31 cellular contexts compared by ENCODE assay signal in genomic region chr22:19918332-19919106, GRCh38.
"Had no signal": no experiment of that assay in that cellular context is flagged by ENCODE, and none has a peak within 500 bp of the region (broad histone marks: within the 10 kb centered on the region; RNA-seq: fewer than 3 reads in every experiment).

No MANE protein-coding gene starts in this region.

- H3K4me1 Mint-ChIP-seq: activated CD4-positive, alpha-beta T cell treated with anti-CD3 and anti-CD28 coated beads for 36 hours; activated CD4-positive, alpha-beta T cell treated with anti-CD3 and anti-CD28 coated beads, Interleukin-2, amount 10 ng/mL, durations not matched to agents 7 days and 5 days; activated naive CD4-positive, alpha-beta T cell treated with anti-CD3 and anti-CD28 coated beads, Interleukin-2, amount 50 U/mL, for 24 hours; activated naive CD8-positive, alpha-beta T cell treated with anti-CD3 and anti-CD28 coated beads, Interleukin-2, amount 10 ng/mL, durations not matched to agents 7 days and 5 days; central memory CD8-positive, alpha-beta T cell; WTC11 had no signal

- H3K9me3 Mint-ChIP-seq: activated CD4-positive, alpha-beta T cell treated with anti-CD3 and anti-CD28 coated beads, Interleukin-2, amount 10 ng/mL, durations not matched to agents 7 days and 5 days; activated naive CD4-positive, alpha-beta T cell treated with anti-CD3 and anti-CD28 coated beads, Interleukin-2, amount 50 U/mL, for 24 hours; activated naive CD8-positive, alpha-beta T cell treated with anti-CD3 and anti-CD28 coated beads, Interleukin-2, amount 10 ng/mL, durations not matched to agents 7 days and 5 days; activated T-cell treated with anti-CD3 and anti-CD28 coated beads, Interleukin-2, amount 50 U/mL, for 24 hours; activated T-helper 2 cell treated with anti-CD3 and anti-CD28 coated beads, Interferon-gamma antibody, Interleukin-2, Interleukin-4, amounts not matched to agents 10 μg/mL and 5 μg/mL and 100 μg/mL, durations not matched to agents 14 hours and 24 hours and 36 hours; central memory CD8-positive, alpha-beta T cell had no signal

- H3K27me3 Mint-ChIP-seq: activated CD4-positive, alpha-beta T cell treated with anti-CD3 and anti-CD28 coated beads for 36 hours; activated CD4-positive, alpha-beta T cell treated with anti-CD3 and anti-CD28 coated beads, Interleukin-2, amount 10 ng/mL, durations not matched to agents 7 days and 5 days; activated naive CD4-positive, alpha-beta T cell treated with anti-CD3 and anti-CD28 coated beads, Interleukin-2, amount 50 U/mL, for 24 hours; activated naive CD8-positive, alpha-beta T cell treated with anti-CD3 and anti-CD28 coated beads, Interleukin-2, amount 10 ng/mL, durations not matched to agents 7 days and 5 days; activated T-cell treated with anti-CD3 and anti-CD28 coated beads, Interleukin-2, amount 50 U/mL, for 24 hours; central memory CD8-positive, alpha-beta T cell had no signal

- H3K36me3 ChIP-seq: cardiac muscle cell had no signal

- H3K4me3 Mint-ChIP-seq: activated CD4-positive, alpha-beta T cell treated with anti-CD3 and anti-CD28 coated beads for 36 hours; activated CD4-positive, alpha-beta T cell treated with anti-CD3 and anti-CD28 coated beads, Interleukin-2, amount 10 ng/mL, durations not matched to agents 7 days and 5 days; activated CD8-positive, alpha-beta T cell treated with anti-CD3 and anti-CD28 coated beads, Interleukin-2, amount 10 ng/mL, durations not matched to agents 7 days and 5 days; activated naive CD4-positive, alpha-beta T cell treated with anti-CD3 and anti-CD28 coated beads, Interleukin-2, amount 50 U/mL, for 24 hours; activated naive CD8-positive, alpha-beta T cell treated with anti-CD3 and anti-CD28 coated beads, Interleukin-2, amount 10 ng/mL, durations not matched to agents 7 days and 5 days; activated T-cell treated with anti-CD3 and anti-CD28 coated beads, Interleukin-2, amount 50 U/mL, for 24 hours; central memory CD8-positive, alpha-beta T cell; WTC11 had no signal

- H3K4me1 ChIP-seq: ascending aorta, Peyer's patch had no signal

- H3K27ac Mint-ChIP-seq: activated CD4-positive, alpha-beta T cell treated with anti-CD3 and anti-CD28 coated beads for 36 hours; activated CD4-positive, alpha-beta T cell treated with anti-CD3 and anti-CD28 coated beads, Interleukin-2, amount 10 ng/mL, durations not matched to agents 7 days and 5 days; activated CD8-positive, alpha-beta T cell treated with anti-CD3 and anti-CD28 coated beads, Interleukin-2, amount 10 ng/mL, durations not matched to agents 7 days and 5 days; activated naive CD4-positive, alpha-beta T cell treated with anti-CD3 and anti-CD28 coated beads, Interleukin-2, amount 50 U/mL, for 24 hours; activated naive CD8-positive, alpha-beta T cell treated with anti-CD3 and anti-CD28 coated beads, Interleukin-2, amount 10 ng/mL, durations not matched to agents 7 days and 5 days; activated T-cell treated with anti-CD3 and anti-CD28 coated beads, Interleukin-2, amount 50 U/mL, for 24 hours; activated T-helper 2 cell treated with anti-CD3 and anti-CD28 coated beads, Interferon-gamma antibody, Interleukin-2, Interleukin-4, amounts not matched to agents 10 μg/mL and 5 μg/mL and 100 μg/mL, durations not matched to agents 14 hours and 24 hours and 36 hours; WTC11 had no signal

- H3K9me3 ChIP-seq: ascending aorta, Peyer's patch had no signal

- ATAC-seq: activated CD4-positive, alpha-beta T cell treated with anti-CD3 and anti-CD28 coated beads for 36 hours; activated CD4-positive, CD25-positive, alpha-beta regulatory T cell treated with anti-CD3 and anti-CD28 coated beads, Interleukin-2, amount 50 U/mL, for 24 hours; activated CD8-positive, alpha-beta T cell treated with anti-CD3 and anti-CD28 coated beads, Interleukin-2, amount 10 ng/mL, durations not matched to agents 7 days and 5 days; PC-3; SK-N-SH treated with all-trans-retinoic acid at 6 μM for 48 hours; WTC11 had no signal

- DNase-seq: activated CD4-positive, alpha-beta T cell treated with anti-CD3 and anti-CD28 coated beads for 36 hours; activated CD4-positive, alpha-beta T cell treated with anti-CD3 and anti-CD28 coated beads, Interleukin-2, amount 10 ng/mL, durations not matched to agents 7 days and 5 days; activated CD4-positive, alpha-beta T cell treated with anti-CD3 and anti-CD28 coated beads, Interleukin-2, amount 50 U/mL, for 48 hours; activated CD8-positive, alpha-beta T cell treated with anti-CD3 and anti-CD28 coated beads, Interleukin-2, amount 10 ng/mL, durations not matched to agents 7 days and 5 days; activated gamma-delta T cell; activated naive CD4-positive, alpha-beta T cell treated with Interleukin-2 at 50 U/mL for 16 hours; activated naive CD8-positive, alpha-beta T cell treated with anti-CD3 and anti-CD28 coated beads, Interleukin-2, amount 10 ng/mL, durations not matched to agents 7 days and 5 days; activated T-cell treated with anti-CD3 and anti-CD28 coated beads, Interleukin-2, amount 50 U/mL, for 24 hours; amygdala; MM.1S; MV-4-11; NCI-H1092; NCI-H1436 treated with DMSO at 0.1 percent for 48 hours; NCI-H1694 treated with DMSO at 0.1 percent for 48 hours; NCI-H2029; NCI-H345; NCI-H524 treated with DMSO at 0.1 percent for 48 hours; PC-3; Peyer's patch; RPMI8226; SIG-M5; T-helper 1 cell; T1000 had no signal

- H3K27ac ChIP-seq: ascending aorta, cardiac muscle cell, Peyer's patch had no signal

- H3K4me3 ChIP-seq: ascending aorta, cardiac muscle cell, Peyer's patch had no signal

- H3K27me3 ChIP-seq: ascending aorta, cardiac muscle cell, Peyer's patch had no signal
